Comparison of ENCODE assay signal across 8 cellular contexts in genomic region chr9:68895741-68896478, GRCh38.
DNase-seq lines count a peak whose midpoint lies in the region; ATAC-seq, FAIRE-seq and TF ChIP-seq lines count a peak whose summit lies in the region.

No MANE protein-coding gene starts in this region.

- intact Hi-C loops in aorta (cut with DNase I): no loop called here

- no peak for FAIRE-seq in GM12891 (lab: Jason Lieb, UNC)
- no peak for FAIRE-seq in RCC 7860 (lab: Jason Lieb, UNC)

- H3K4me1 ChIP-seq in aorta (ENCODE audit: control insufficient read depth in 1 of 2, insufficient read depth in 2 of 2, low read length in 2 of 2): peaks cover 0 to 7% of the 10 kb centered on the region in 2 donors

- H3K9me3 ChIP-seq in aorta (ENCODE audit: control insufficient read depth, low read length): no peaks in the 10 kb centered on the region

- H3K4me3 ChIP-seq in aorta (ENCODE audit: low read length in 2 of 2): peak overlapping the region in 1 of 2 donors; percentile 26

- DNase-seq in GM12891 (ENCODE audit: insufficient read length, low spot score): no peak
- peak; percentile 3 for DNase-seq in hepatic stellate cell (ENCODE audit: low spot score)
- no peak for DNase-seq in aorta
- DNase-seq in RCC 7860 (ENCODE audit: low spot score): no peak
- no peak for DNase-seq in HuH-7.5 (ENCODE audit: low spot score)
- no peak for DNase-seq in NCI-H446 treated with DMSO at 0.1 percent for 48 hours (lab: John Stamatoyannopoulos, UW)

- H3K27me3 Mint-ChIP-seq in IgD-negative memory B cell: no peaks in the 10 kb centered on the region

- no peaks in the 10 kb centered on the region for H3K36me3 ChIP-seq in aorta (ENCODE audit: control insufficient read depth in 1 of 2, insufficient read depth in 2 of 2, low read length in 1 of 2)

- no peak overlapping the region for H3K27ac ChIP-seq in aorta (ENCODE audit: low read depth in 1 of 2, low read length in 2 of 2)

- H3K9me3 Mint-ChIP-seq in IgD-negative memory B cell: no peaks in the 10 kb centered on the region

- WGBS in aorta, 2 donors: 22 to 23% methylated on average over 6 of the region's 6 CpGs

- ATAC-seq in GM21515 (IDR thresholded peaks at IDR 0.05; ENCODE audit: unreplicated experiment): peak; percentile 88
- no peak for ATAC-seq in aorta (ENCODE audit: low FRiP score)

- peak overlapping the region; percentile 53 to 82 (median 70) for H3K4me3 Mint-ChIP-seq in IgD-negative memory B cell

- H3K36me3 Mint-ChIP-seq in IgD-negative memory B cell: peaks cover 8% of the 10 kb centered on the region

- peak overlapping the region; percentile 25 to 81 (median 46) for H3K27ac Mint-ChIP-seq in IgD-negative memory B cell

- no peak for TF ChIP-seq POLR2A in GM12891 (IDR thresholded peaks at IDR 0.05; ENCODE audit: low read depth, low read length)

- H3K27me3 ChIP-seq in aorta (ENCODE audit: control insufficient read depth in 1 of 2, insufficient read depth in 2 of 2, low read length in 1 of 2): no peaks in the 10 kb centered on the region

- H3K4me1 Mint-ChIP-seq in IgD-negative memory B cell: peaks cover 36 to 50% (median 46%) of the 10 kb centered on the region in 3 donors

TF ChIP-seq in GM12891, 5 proteins besides CTCF, POLR2A, EP300 and RAD21:
- TF ChIP-seq SPI1 (IDR thresholded peaks at IDR 0.05; ENCODE audit: low read depth, low read length) (peak; percentile 36), TAF1 (IDR thresholded peaks at IDR 0.05; ENCODE audit: low read depth, low read length) (no peak)
TF ChIP-seq in GM12891: peak in this region for 1.
